Comparison of ENCODE assay signal across 9 cellular contexts in genomic region chr7:151167197-151167911, GRCh38. TPM values are rescaled to one million over a fixed set of nuclear protein-coding genes. Genes with fewer than 3 reads are reported as not detected.
A peak's percentile ranks its signal among the peaks of the same experiment; 100 is the strongest.
DNase-seq lines count a peak whose midpoint lies in the region; ATAC-seq and TF ChIP-seq lines count a peak whose summit lies in the region.
"Had no signal": no experiment of that assay in that cellular context is flagged by ENCODE, and none has a peak within 500 bp of the region (broad histone marks: within the 10 kb centered on the region; RNA-seq: fewer than 3 reads in every experiment).

Gene GBX1 (minus strand): TSS chr7:151167694. CDS start chr7:151167548, 146 bp downstream.

- intact Hi-C loops in activated CD4-positive, alpha-beta T cell treated with anti-CD3 and anti-CD28 coated beads for 36 hours (cut with DNase I, micrococcal nuclease): no loop called here
- intact Hi-C loops in left ventricle myocardium superior (cut with micrococcal nuclease): no loop called here

- H3K36me3 Mint-ChIP-seq in activated CD4-positive, alpha-beta T cell treated with anti-CD3 and anti-CD28 coated beads for 36 hours (ENCODE audit: low read depth): no peaks in the 10 kb centered on the region
- no peaks in the 10 kb centered on the region for H3K36me3 Mint-ChIP-seq in activated T-cell treated with anti-CD3 and anti-CD28 coated beads, Interleukin-2, amount 50 U/mL, for 24 hours (ENCODE audit: low read depth)

- CTCF ChIA-PET in activated CD4-positive, alpha-beta T cell treated with anti-CD3 and anti-CD28 coated beads for 36 hours (lab: Charles Lee): interaction anchor here (0.6 to 2.0 kb wide), 24 partner anchors 8 to 1453 kb away, joined by 3 to 8 read pairs (median 4); a partner anchor contains a TSS

- no peak for TF ChIP-seq CTCF in retinal pigment epithelial cell (conservative IDR thresholded peaks at IDR 0.05; ENCODE audit: low read depth, low read length)

- peaks cover 6% of the 10 kb centered on the region for H3K4me1 Mint-ChIP-seq in activated CD4-positive, alpha-beta T cell treated with anti-CD3 and anti-CD28 coated beads for 36 hours
- H3K4me1 Mint-ChIP-seq in activated T-cell treated with anti-CD3 and anti-CD28 coated beads, Interleukin-2, amount 50 U/mL, for 24 hours (ENCODE audit: low read depth): peaks cover 6% of the 10 kb centered on the region

- H3K4me3 ChIP-seq in retinal pigment epithelial cell (ENCODE audit: low read length): peak within 1 kb of the TSS; percentile 6

- POLR2A ChIA-PET in activated CD4-positive, alpha-beta T cell treated with anti-CD3 and anti-CD28 coated beads for 36 hours (lab: Charles Lee): no interaction called here

- H3K27me3 Mint-ChIP-seq in activated CD4-positive, alpha-beta T cell treated with anti-CD3 and anti-CD28 coated beads for 36 hours: peaks cover 34% of the 10 kb centered on the region
- peaks cover 37% of the 10 kb centered on the region for H3K27me3 Mint-ChIP-seq in activated T-cell treated with anti-CD3 and anti-CD28 coated beads, Interleukin-2, amount 50 U/mL, for 24 hours

- peak within 1 kb of the TSS; percentile 39 for H3K4me3 Mint-ChIP-seq in activated CD4-positive, alpha-beta T cell treated with anti-CD3 and anti-CD28 coated beads for 36 hours
- peak within 1 kb of the TSS; percentile 57 for H3K4me3 Mint-ChIP-seq in activated T-cell treated with anti-CD3 and anti-CD28 coated beads, Interleukin-2, amount 50 U/mL, for 24 hours

- no peak within 1 kb of the TSS for H3K27ac Mint-ChIP-seq in activated CD4-positive, alpha-beta T cell treated with anti-CD3 and anti-CD28 coated beads for 36 hours
- no peak within 1 kb of the TSS for H3K27ac Mint-ChIP-seq in activated T-cell treated with anti-CD3 and anti-CD28 coated beads, Interleukin-2, amount 50 U/mL, for 24 hours

- DNase-seq in activated CD4-positive, alpha-beta T cell treated with anti-CD3 and anti-CD28 coated beads for 36 hours: peak; percentile 32
- no peak for DNase-seq in activated CD4-positive, alpha-beta T cell treated with anti-CD3 and anti-CD28 coated beads for 4 hours
- DNase-seq in activated T-cell treated with anti-CD3 and anti-CD28 coated beads, Interleukin-2, amount 50 U/mL, for 24 hours: no peak
- DNase-seq in left ventricle myocardium superior (peak; percentile 53), retinal pigment epithelial cell (ENCODE audit: low read depth) (no peak), NCI-H226 (no peak), HT-29 (ENCODE audit: low spot score) (no peak)

- no peaks in the 10 kb centered on the region for H3K9me3 Mint-ChIP-seq in activated CD4-positive, alpha-beta T cell treated with anti-CD3 and anti-CD28 coated beads for 36 hours (ENCODE audit: low read depth)
- H3K9me3 Mint-ChIP-seq in activated T-cell treated with anti-CD3 and anti-CD28 coated beads, Interleukin-2, amount 50 U/mL, for 24 hours: no peaks in the 10 kb centered on the region

- ATAC-seq in activated CD4-positive, alpha-beta T cell treated with anti-CD3 and anti-CD28 coated beads for 36 hours: peak; percentile 55
- ATAC-seq in left ventricle myocardium superior (peak; percentile 57), HG03135 (IDR thresholded peaks at IDR 0.05; ENCODE audit: unreplicated experiment) (no peak)

RNA-seq across cellular contexts. Expression of gene GBX1, which starts in this region (rescaled TPM):
- total RNA-seq in activated CD4-positive, alpha-beta T cell treated with anti-CD3 and anti-CD28 coated beads for 36 hours: under 1 TPM in 1 of 2 experiments, not detected in 1; 0.16 TPM
- total RNA-seq in left ventricle myocardium superior: 1.5 TPM
- not detected in 2 replicates for total RNA-seq in HT-29 (2014; rRNA removed; shearing (Covaris generic))
- total RNA-seq: activated CD8-positive, alpha-beta memory T cell treated with anti-CD3 and anti-CD28 coated beads for 36 hours had no signal

Comparison
In these comparisons a context has a peak if more than half of its experiments do, and no peak if none do; other contexts are left out.
1. Peak in DNase-seq and ATAC-seq in activated CD4-positive, alpha-beta T cell treated with anti-CD3 and anti-CD28 coated beads for 36 hours; RNA of the gene not detected or under 1 TPM.